Comparison of ENCODE assay signal across 17 cellular contexts in the genomic region with DNA sequence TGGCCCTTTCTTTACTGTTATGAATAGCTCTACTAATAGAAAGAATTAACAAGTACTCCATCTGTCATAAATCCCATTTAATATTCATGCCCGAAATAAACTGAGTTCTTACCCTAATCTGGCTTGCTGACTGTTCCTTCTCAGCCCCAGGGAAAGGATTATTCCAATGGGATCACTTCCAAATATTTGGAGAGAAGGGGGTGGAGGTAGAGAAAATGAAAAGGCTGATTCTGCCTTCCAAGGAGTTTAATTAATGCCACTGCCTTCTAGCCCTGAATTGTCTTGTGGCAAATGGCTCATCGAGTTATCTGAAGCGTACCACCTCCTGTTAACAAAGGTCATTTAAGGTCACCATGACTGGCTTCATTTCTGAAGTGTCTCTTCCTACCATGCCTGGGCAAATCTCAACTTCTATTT.
DNase-seq lines count a peak whose midpoint lies in the region; ATAC-seq, FAIRE-seq and TF ChIP-seq lines count a peak whose summit lies in the region.
"Had no signal": no experiment of that assay in that cellular context is flagged by ENCODE, and none has a peak within 500 bp of the region (broad histone marks: within the 10 kb centered on the region; RNA-seq: fewer than 3 reads in every experiment).

No MANE protein-coding gene starts in this region.

- H3K36me3 ChIP-seq in gastroesophageal sphincter (no peaks in the 10 kb centered on the region), sigmoid colon (no peaks in the 10 kb centered on the region)
- H3K36me3 ChIP-seq in naive thymus-derived CD4-positive, alpha-beta T cell (ENCODE audit: control insufficient read depth in 2 of 3, insufficient read depth in 3 of 3, low read length in 3 of 3), result no peaks in the 10 kb centered on the region
- H3K36me3 ChIP-seq: Peyer's patch had no signal

- TF ChIP-seq CTCF in gastroesophageal sphincter (IDR thresholded peaks at IDR 0.05) (no peak), sigmoid colon (IDR thresholded peaks at IDR 0.05) (no peak)

- TF ChIP-seq EP300 in gastroesophageal sphincter (IDR thresholded peaks at IDR 0.05) (no peak), sigmoid colon (IDR thresholded peaks at IDR 0.05) (no peak)

- H3K27me3 Mint-ChIP-seq in naive thymus-derived CD4-positive, alpha-beta T cell, result peaks cover 0 to 5% (median 0%) of the 10 kb centered on the region in 5 donors

- POLR2A ChIA-PET in naive thymus-derived CD4-positive, alpha-beta T cell (lab: Charles Lee), result no interaction called here

- H3K4me3 Mint-ChIP-seq in naive thymus-derived CD4-positive, alpha-beta T cell, result no peak overlapping the region
- H3K4me3 Mint-ChIP-seq: H9; stimulated activated naive CD8-positive, alpha-beta T cell treated with anti-CD3 and anti-CD28 coated beads, Interleukin-15, Interleukin-2, amounts not matched to agents 100 ng/mL and 50 ng/mL, for 24 hours had no signal

- intact Hi-C loops in sigmoid colon (cut with DNase I), result no loop called here
- intact Hi-C loops in naive thymus-derived CD4-positive, alpha-beta T cell (cut with micrococcal nuclease), result no loop called here

- WGBS in gastroesophageal sphincter (ENCODE audit: low coverage in 1 of 2), 2 donors, result 10 to 17% methylated on average over 3 of the region's 3 CpGs
- WGBS in sigmoid colon, 2 donors, result 70 to 86% methylated on average over 3 of the region's 3 CpGs

- no peak overlapping the region for H3K4me3 ChIP-seq in gastroesophageal sphincter
- no peak overlapping the region for H3K4me3 ChIP-seq in sigmoid colon
- H3K4me3 ChIP-seq in naive thymus-derived CD4-positive, alpha-beta T cell (ENCODE audit: low read length), result no peak overlapping the region
- H3K4me3 ChIP-seq: lung, Peyer's patch had no signal

- FAIRE-seq in GM12892 (lab: Jason Lieb, UNC), result no peak
- FAIRE-seq: colon had no signal

- H3K9me3 Mint-ChIP-seq in naive thymus-derived CD4-positive, alpha-beta T cell, result no peaks in the 10 kb centered on the region
- H3K9me3 Mint-ChIP-seq: activated naive CD4-positive, alpha-beta T cell treated with anti-CD3 and anti-CD28 coated beads, Interleukin-2, amount 50 U/mL, for 72 hours; H9; stimulated activated naive CD8-positive, alpha-beta T cell treated with anti-CD3 and anti-CD28 coated beads, Interleukin-15, Interleukin-2, amounts not matched to agents 100 ng/mL and 50 ng/mL, for 24 hours had no signal

- H3K27ac ChIP-seq in gastroesophageal sphincter (peak overlapping the region; percentile 14 to 62 (median 21)), sigmoid colon (peak overlapping the region in 3 of 4 donors; percentile 56 to 66 (median 62))
- no peak overlapping the region for H3K27ac ChIP-seq in naive thymus-derived CD4-positive, alpha-beta T cell (ENCODE audit: low read depth, low read length)
- H3K27ac ChIP-seq: Peyer's patch had no signal

- H3K9me3 ChIP-seq in gastroesophageal sphincter (no peaks in the 10 kb centered on the region), sigmoid colon (no peaks in the 10 kb centered on the region)
- no peaks in the 10 kb centered on the region for H3K9me3 ChIP-seq in naive thymus-derived CD4-positive, alpha-beta T cell (ENCODE audit: control insufficient read depth in 2 of 3, low read length in 3 of 3)
- H3K9me3 ChIP-seq: Peyer's patch had no signal

- no peaks in the 10 kb centered on the region for H3K36me3 Mint-ChIP-seq in naive thymus-derived CD4-positive, alpha-beta T cell
- H3K36me3 Mint-ChIP-seq: activated naive CD4-positive, alpha-beta T cell treated with anti-CD3 and anti-CD28 coated beads, Interleukin-2, amount 50 U/mL, for 72 hours had no signal

- H3K27ac Mint-ChIP-seq in naive thymus-derived CD4-positive, alpha-beta T cell, result no peak overlapping the region
- H3K27ac Mint-ChIP-seq: activated naive CD4-positive, alpha-beta T cell treated with anti-CD3 and anti-CD28 coated beads, Interleukin-2, amount 50 U/mL, for 72 hours; H9; stimulated activated naive CD8-positive, alpha-beta T cell treated with anti-CD3 and anti-CD28 coated beads, Interleukin-15, Interleukin-2, amounts not matched to agents 100 ng/mL and 50 ng/mL, for 24 hours had no signal

- peaks cover 5 to 22% (median 16%) of the 10 kb centered on the region in 3 donors for H3K4me1 ChIP-seq in gastroesophageal sphincter
- peaks cover 0 to 37% (median 25%) of the 10 kb centered on the region in 4 donors for H3K4me1 ChIP-seq in sigmoid colon
- H3K4me1 ChIP-seq in naive thymus-derived CD4-positive, alpha-beta T cell (ENCODE audit: control insufficient read depth in 2 of 2, insufficient read depth in 2 of 2, low read length in 2 of 2), result no peaks in the 10 kb centered on the region
- H3K4me1 ChIP-seq: Peyer's patch had no signal

- no peak for ATAC-seq in gastroesophageal sphincter
- no peak for ATAC-seq in GM19035 (IDR thresholded peaks at IDR 0.05; ENCODE audit: unreplicated experiment)
- no peak for ATAC-seq in naive thymus-derived CD4-positive, alpha-beta T cell
- ATAC-seq: activated naive CD4-positive, alpha-beta T cell treated with anti-CD3 and anti-CD28 coated beads, Interleukin-2, amount 50 U/mL, for 72 hours had no signal

- no peak for TF ChIP-seq POLR2A in gastroesophageal sphincter (IDR thresholded peaks at IDR 0.05)
- no peak for TF ChIP-seq POLR2A in sigmoid colon (IDR thresholded peaks at IDR 0.05)
- TF ChIP-seq POLR2A in GM12892 (IDR thresholded peaks at IDR 0.05; ENCODE audit: low read depth, low read length), result no peak

- H3K27me3 ChIP-seq in gastroesophageal sphincter, result no peaks in the 10 kb centered on the region
- H3K27me3 ChIP-seq in sigmoid colon, result no peaks in the 10 kb centered on the region
- H3K27me3 ChIP-seq in naive thymus-derived CD4-positive, alpha-beta T cell (ENCODE audit: control insufficient read depth in 2 of 2, insufficient read depth in 2 of 2, low read length in 2 of 2), result no peaks in the 10 kb centered on the region
- H3K27me3 ChIP-seq: Peyer's patch had no signal

- H3K4me1 Mint-ChIP-seq in naive thymus-derived CD4-positive, alpha-beta T cell, result no peaks in the 10 kb centered on the region
- H3K4me1 Mint-ChIP-seq: H9 had no signal

- DNase-seq in Daoy (ENCODE audit: low read depth), result peak; percentile 32
- peak; percentile 30 for DNase-seq in OCI-M1 (lab: John Stamatoyannopoulos, UW)
- no peak for DNase-seq in sigmoid colon
- DNase-seq in GM12892 (ENCODE audit: insufficient read length), result no peak
- DNase-seq in naive thymus-derived CD4-positive, alpha-beta T cell, result no peak
- no peak for DNase-seq in DMS153 treated with DMSO at 0.1 percent for 48 hours (lab: John Stamatoyannopoulos, UW; ENCODE audit: unreplicated experiment)
- DNase-seq: activated CD8-positive, alpha-beta memory T cell treated with anti-CD3 and anti-CD28 coated beads, Interleukin-2, amount 50 U/mL, for 48 hours; DMS153; H9; NCI-H1105 treated with DMSO at 0.1 percent for 48 hours; Peyer's patch had no signal

- CTCF ChIA-PET in naive thymus-derived CD4-positive, alpha-beta T cell (lab: Charles Lee), result no interaction called here

Comparison
In these comparisons a context has a peak if more than half of its experiments do, and no peak if none do; other contexts are left out.
1. DNase-seq: peak in Daoy (single experiment) and OCI-M1 (single experiment); none in sigmoid colon (single experiment), GM12892 (single experiment), naive thymus-derived CD4-positive, alpha-beta T cell (0 of 9) and DMS153 treated with DMSO at 0.1 percent for 48 hours (single experiment).